ENCODE assay signal across 8 cellular contexts in genomic region chr12:9674226-9674590, GRCh38. TPM values are rescaled to one million over a fixed set of nuclear protein-coding genes. Genes with fewer than 3 reads are reported as not detected.
DNase-seq lines count a peak whose midpoint lies in the region; ATAC-seq and FAIRE-seq lines count a peak whose summit lies in the region.

No MANE protein-coding gene starts in this region.

- H3K79me2 ChIP-seq in trophoblast cell (ENCODE audit: control insufficient read depth, insufficient read depth, low read length, poor library complexity): no peaks in the 10 kb centered on the region

- H3K23ac ChIP-seq in trophoblast cell (ENCODE audit: low read length): no peak overlapping the region

- H3K9me3 ChIP-seq in trophoblast cell (ENCODE audit: insufficient read depth, low read depth, low read length): no peaks in the 10 kb centered on the region

- no peak overlapping the region for H3K4me2 ChIP-seq in trophoblast cell (ENCODE audit: low read length)

- H4K12ac ChIP-seq in trophoblast cell (ENCODE audit: low read depth, low read length): no peak overlapping the region

- peak overlapping the region; percentile 20 for H3K18ac ChIP-seq in trophoblast cell (ENCODE audit: low read length)

- H2BK12ac ChIP-seq in trophoblast cell (ENCODE audit: low read length): peak overlapping the region; percentile 52

- no peak for FAIRE-seq in HTR-8/SVneo (lab: Jason Lieb, UNC)

- peak overlapping the region; percentile 18 for H2BK5ac ChIP-seq in trophoblast cell (ENCODE audit: low read depth, low read length, poor library complexity)

- H2AK5ac ChIP-seq in trophoblast cell (ENCODE audit: low read length): no peak overlapping the region

- H3K79me1 ChIP-seq in trophoblast cell (ENCODE audit: low read length): peaks cover 13% of the 10 kb centered on the region

- peak overlapping the region; percentile 67 for H4K91ac ChIP-seq in trophoblast cell (ENCODE audit: low read depth, low read length)

- no peaks in the 10 kb centered on the region for H3K27me3 ChIP-seq in trophoblast cell (ENCODE audit: insufficient read depth, low read length)

- peaks cover 11 to 16% of the 10 kb centered on the region in 2 experiments for H3K4me1 ChIP-seq in trophoblast cell (ENCODE audit: control insufficient read depth in 1 of 2, insufficient read depth in 2 of 2, low read length in 2 of 2)

- no CpG with 5 or more reads among the region's 2 CpGs for WGBS in trophoblast cell (ENCODE audit: extremely low coverage, insufficient coverage, insufficient read length)

- H3K4ac ChIP-seq in trophoblast cell (ENCODE audit: low read depth, low read length): peak overlapping the region; percentile 28

- no peak overlapping the region for H3K9ac ChIP-seq in trophoblast cell (ENCODE audit: low read length)

- peak overlapping the region; percentile 31 for H4K8ac ChIP-seq in trophoblast cell (ENCODE audit: low read depth, low read length)

- peak overlapping the region; percentile 67 for H3K14ac ChIP-seq in trophoblast cell (ENCODE audit: low read length)

- H3K4me3 ChIP-seq in trophoblast cell (ENCODE audit: low read depth, low read length): no peak overlapping the region

- DNase-seq in activated T-helper 1 cell treated with Interleukin-2 at 50 U/mL for 16 hours (ENCODE audit: low read depth): peak; percentile 22
- DNase-seq in trophoblast cell: no peak
- DNase-seq in Ammon's horn (ENCODE audit: low spot score): no peak
- DNase-seq in NCI-H2029 (lab: John Stamatoyannopoulos, UW): no peak
- no peak for DNase-seq in HTR-8/SVneo (ENCODE audit: insufficient read length, low spot score)

- peak overlapping the region; percentile 12 for H2AFZ ChIP-seq in trophoblast cell (ENCODE audit: insufficient read depth, low read length, poor library complexity)

- H3K36me3 ChIP-seq in trophoblast cell (ENCODE audit: control insufficient read depth in 1 of 2, insufficient read depth in 2 of 2, low read length in 2 of 2): no peaks in the 10 kb centered on the region

- H2BK120ac ChIP-seq in trophoblast cell (ENCODE audit: insufficient read depth, low read length, poor library complexity): peak overlapping the region; percentile 67

- peak overlapping the region; percentile 84 for H3K27ac ChIP-seq in trophoblast cell (ENCODE audit: low read depth, low read length)

- ATAC-seq in GM19025 (IDR thresholded peaks at IDR 0.05; ENCODE audit: low read depth, unreplicated experiment) (peak; percentile 25), HG03095 (IDR thresholded peaks at IDR 0.05; ENCODE audit: unreplicated experiment) (peak; percentile 25), GM19035 (IDR thresholded peaks at IDR 0.05; ENCODE audit: unreplicated experiment) (no peak)

RNA-seq across cellular contexts. Expression of gene CLEC2D, which starts 4.7 kb away (rescaled TPM):
- 2.8 TPM in 2 replicates for polyA plus RNA-seq in trophoblast cell (2013)

RNA-seq across cellular contexts. Expression of gene CLECL1, which starts 58.7 kb away (rescaled TPM):
- polyA plus RNA-seq in trophoblast cell (2013): not detected in 2 replicates
